15 cellular contexts compared by ENCODE assay signal in genomic region chr2:190340369-190340768, GRCh38. TPM values are rescaled to one million over a fixed set of nuclear protein-coding genes. Genes with fewer than 3 reads are reported as not detected.
DNase-seq lines count a peak whose midpoint lies in the region; ATAC-seq and TF ChIP-seq lines count a peak whose summit lies in the region.
"Had no signal": no experiment of that assay in that cellular context is flagged by ENCODE, and none has a peak within 500 bp of the region (broad histone marks: within the 10 kb centered on the region; RNA-seq: fewer than 3 reads in every experiment).

No MANE protein-coding gene starts in this region.

- H2BK120ac ChIP-seq in H9 (ENCODE audit: low read depth, low read length, poor library complexity, severe bottlenecking) = no peak overlapping the region

- no peak overlapping the region for H3K4ac ChIP-seq in H9 (ENCODE audit: low read depth, low read length)

- H3T11ph ChIP-seq in H9 (ENCODE audit: low read length) = no peak overlapping the region

- TF ChIP-seq CTCF in Calu3 (IDR thresholded peaks at IDR 0.05; ENCODE audit: unreplicated experiment) = no peak
- TF ChIP-seq CTCF in H9 (conservative IDR thresholded peaks at IDR 0.05) = no peak
- TF ChIP-seq CTCF in PC-3 (conservative IDR thresholded peaks at IDR 0.05; ENCODE audit: low read depth, low read length) = no peak
- no peak for TF ChIP-seq CTCF in fibroblast of pulmonary artery (IDR thresholded peaks at IDR 0.05; ENCODE audit: low read length, missing control alignments)

- H2BK12ac ChIP-seq in H9 (ENCODE audit: insufficient read length, low read depth, low read length) = no peak overlapping the region

- H3K27ac ChIP-seq in H9 (ENCODE audit: insufficient read length, low read depth, low read length) (no peak overlapping the region), PC-3 (ENCODE audit: low read length) (no peak overlapping the region)
- H3K27ac ChIP-seq: gastrocnemius medialis had no signal

- no peak overlapping the region for H4K5ac ChIP-seq in H9 (ENCODE audit: insufficient read length, low read depth, low read length)

- no peak for ATAC-seq in PC-3
- ATAC-seq in T-cell (replicated peaks in 1 of 4) = no peak
- ATAC-seq: gastrocnemius medialis, left ventricle myocardium superior had no signal

- H3K4me3 ChIP-seq in PC-3 (ENCODE audit: low read length) (no peak overlapping the region), fibroblast of pulmonary artery (replicated peaks; ENCODE audit: low read depth, low read length) (no peak overlapping the region)
- H3K4me3 ChIP-seq: gastrocnemius medialis had no signal

- no peaks in the 10 kb centered on the region for H3K9me3 ChIP-seq in H9 (ENCODE audit: control insufficient read depth, low read depth, low read length)
- no peaks in the 10 kb centered on the region for H3K9me3 ChIP-seq in PC-3 (ENCODE audit: low read length)
- H3K9me3 ChIP-seq: gastrocnemius medialis had no signal

- no peak overlapping the region for H2AFZ ChIP-seq in H9 (ENCODE audit: low read length)
- no peak overlapping the region for H2AFZ ChIP-seq in PC-3 (ENCODE audit: low read length)

- H3K4me1 Mint-ChIP-seq in Calu3 (ENCODE audit: low read depth, unreplicated experiment) (peaks cover 12% of the 10 kb centered on the region), H9 (peaks cover 15 to 18% of the 10 kb centered on the region in 2 experiments), T-cell (peaks cover 13 to 16% (median 16%) of the 10 kb centered on the region in 3 donors)
- H3K4me1 Mint-ChIP-seq in activated naive CD4-positive, alpha-beta T cell treated with anti-CD3 and anti-CD28 coated beads, Interleukin-2, amount 10 ng/mL, durations not matched to agents 7 days and 5 days = peaks cover 14% of the 10 kb centered on the region
- H3K4me1 Mint-ChIP-seq in activated T-helper 1 cell treated with anti-CD3 and anti-CD28 coated beads, Interleukin-12 subunit alpha, Interleukin-12 subunit beta, Interleukin-2, Interleukin-4 antibody, amounts not matched to agents 30 ng/mL and 10 ng/mL and 1 ng/mL, durations not matched to agents 14 hours and 24 hours and 36 hours (ENCODE audit: low read depth) = peaks cover 22% of the 10 kb centered on the region

- H3K27me3 Mint-ChIP-seq in Calu3 (ENCODE audit: unreplicated experiment) = no peaks in the 10 kb centered on the region
- H3K27me3 Mint-ChIP-seq in H9 (ENCODE audit: low read depth) = peaks cover 20% of the 10 kb centered on the region
- H3K27me3 Mint-ChIP-seq in T-cell = no peaks in the 10 kb centered on the region
- H3K27me3 Mint-ChIP-seq in activated naive CD4-positive, alpha-beta T cell treated with anti-CD3 and anti-CD28 coated beads, Interleukin-2, amount 10 ng/mL, durations not matched to agents 7 days and 5 days = peaks cover 27% of the 10 kb centered on the region
- peaks cover 24% of the 10 kb centered on the region for H3K27me3 Mint-ChIP-seq in activated T-helper 1 cell treated with anti-CD3 and anti-CD28 coated beads, Interleukin-12 subunit alpha, Interleukin-12 subunit beta, Interleukin-2, Interleukin-4 antibody, amounts not matched to agents 30 ng/mL and 10 ng/mL and 1 ng/mL, durations not matched to agents 14 hours and 24 hours and 36 hours (ENCODE audit: insufficient read depth)
- H3K27me3 Mint-ChIP-seq: central memory CD8-positive, alpha-beta T cell had no signal

- H2AK5ac ChIP-seq in H9 (ENCODE audit: insufficient read length, low read length) = no peak overlapping the region

- H4K8ac ChIP-seq in H9 (replicated peaks; ENCODE audit: insufficient read length, low read depth, low read length) = no peak overlapping the region

- H3K27me3 ChIP-seq in H9 (ENCODE audit: insufficient read depth, low read length) = no peaks in the 10 kb centered on the region
- H3K27me3 ChIP-seq in PC-3 (ENCODE audit: low read length) = no peaks in the 10 kb centered on the region
- H3K27me3 ChIP-seq: gastrocnemius medialis had no signal

- H3K23ac ChIP-seq in H9 (ENCODE audit: insufficient read length, low read depth, low read length) = no peak overlapping the region

- POLR2A ChIA-PET in PC-3 (lab: Charles Lee; ENCODE audit: unreplicated experiment) = no interaction called here
- POLR2A ChIA-PET in T-cell (lab: Charles Lee) = no interaction called here

- WGBS in H9 (ENCODE audit: extremely low coverage, insufficient read length, low lambda C conversion rate) = no CpG with 5 or more reads among the region's 2 CpGs

- H3K23me2 ChIP-seq in H9 (ENCODE audit: insufficient read length, low read depth, low read length, poor library complexity, severe bottlenecking) = peaks cover 6% of the 10 kb centered on the region

- H3F3A ChIP-seq in PC-3 (ENCODE audit: low read length, unreplicated experiment) = no peaks in the 10 kb centered on the region

- H3K4me1 ChIP-seq in H9 (ENCODE audit: insufficient read depth, low read length) (peaks cover 2% of the 10 kb centered on the region; the same call in 1 of the 2 replicates), PC-3 (ENCODE audit: insufficient read depth, low read length) (peaks cover 9% of the 10 kb centered on the region)

- H3K9ac ChIP-seq in H9 (ENCODE audit: extremely low read depth, insufficient read length, low read length) (no peak overlapping the region), PC-3 (ENCODE audit: low read length) (no peak overlapping the region)

- no peaks in the 10 kb centered on the region for H3K79me1 ChIP-seq in H9 (ENCODE audit: insufficient read depth, low read depth, low read length, poor library complexity, severe bottlenecking)

- no TSS peak for BruUV-seq in Calu3 (replicated peaks; lab: Mats Ljungman, UMichigan)
- BruUV-seq in PC-3 (replicated peaks; lab: Mats Ljungman, UMichigan) = no TSS peak

- intact Hi-C loops in Calu3 (cut with micrococcal nuclease; ENCODE audit: unreplicated experiment) = no loop called here
- intact Hi-C loops in PC-3 (cut with micrococcal nuclease) = no loop called here
- intact Hi-C loops in activated T-helper 1 cell treated with anti-CD3 and anti-CD28 coated beads, Interleukin-12 subunit alpha, Interleukin-12 subunit beta, Interleukin-2, Interleukin-4 antibody, amounts not matched to agents 30 ng/mL and 10 ng/mL and 1 ng/mL, durations not matched to agents 14 hours and 24 hours and 36 hours (cut with micrococcal nuclease) = loop anchor here (5.0 kb wide), 1 partner anchor 67 kb away; the partner anchor contains the start of gene MFSD6

- no peaks in the 10 kb centered on the region for H3K9me3 Mint-ChIP-seq in Calu3 (ENCODE audit: low read depth, unreplicated experiment)
- no peaks in the 10 kb centered on the region; a peak in 1 of 5 replicates for H3K9me3 Mint-ChIP-seq in H9
- H3K9me3 Mint-ChIP-seq in T-cell = no peaks in the 10 kb centered on the region
- H3K9me3 Mint-ChIP-seq in activated naive CD4-positive, alpha-beta T cell treated with anti-CD3 and anti-CD28 coated beads, Interleukin-2, amount 10 ng/mL, durations not matched to agents 7 days and 5 days = no peaks in the 10 kb centered on the region
- H3K9me3 Mint-ChIP-seq in activated T-helper 1 cell treated with anti-CD3 and anti-CD28 coated beads, Interleukin-12 subunit alpha, Interleukin-12 subunit beta, Interleukin-2, Interleukin-4 antibody, amounts not matched to agents 30 ng/mL and 10 ng/mL and 1 ng/mL, durations not matched to agents 14 hours and 24 hours and 36 hours = no peaks in the 10 kb centered on the region
- H3K9me3 Mint-ChIP-seq: activated CD4-positive, alpha-beta T cell treated with anti-CD3 and anti-CD28 coated beads, Interleukin-2, amount 10 ng/mL, durations not matched to agents 7 days and 5 days; central memory CD8-positive, alpha-beta T cell had no signal

- no peak overlapping the region for H2BK5ac ChIP-seq in H9 (ENCODE audit: insufficient read length, low read length)

- H3K79me2 ChIP-seq in H9 (ENCODE audit: insufficient read depth, low read length) (no peaks in the 10 kb centered on the region), PC-3 (ENCODE audit: low read length) (peaks cover 7% of the 10 kb centered on the region)

- H3K4me2 ChIP-seq in H9 (ENCODE audit: insufficient read depth, insufficient read length, low read length) (no peak overlapping the region), PC-3 (ENCODE audit: low read length) (no peak overlapping the region)

- CTCF ChIA-PET in Calu3 (lab: Charles Lee) = no interaction called here
- CTCF ChIA-PET in PC-3 (lab: Charles Lee) = no interaction called here
- CTCF ChIA-PET in T-cell (lab: Charles Lee) = interaction anchor here in 1 of 2 donors (0.5 to 1.0 kb wide), 2 partner anchors 20 to 220 kb away, joined by 3 to 4 read pairs; no protein-coding TSS in a partner anchor
- CTCF ChIA-PET in activated naive CD4-positive, alpha-beta T cell treated with anti-CD3 and anti-CD28 coated beads, Interleukin-2, amount 10 ng/mL, durations not matched to agents 7 days and 5 days (lab: Charles Lee) = no interaction called here

- no peaks in the 10 kb centered on the region for H3K9me2 ChIP-seq in PC-3 (replicated peaks; ENCODE audit: low read length)

- no peak overlapping the region for H3K18ac ChIP-seq in H9 (ENCODE audit: insufficient read length, low read depth, low read length)

- no peak overlapping the region for H3K56ac ChIP-seq in H9 (ENCODE audit: insufficient read length, low read depth, low read length)

- no peak overlapping the region for H3K14ac ChIP-seq in H9 (ENCODE audit: insufficient read depth, low read length)

- H2BK15ac ChIP-seq in H9 (ENCODE audit: low read depth, low read length) = no peak overlapping the region

- H3K36me3 Mint-ChIP-seq in Calu3 (ENCODE audit: insufficient read depth, unreplicated experiment) (peaks cover 20% of the 10 kb centered on the region), H9 (ENCODE audit: insufficient read depth in 1 of 3, low read depth in 3 of 3) (peaks cover 0 to 1% (median 0%) of the 10 kb centered on the region in 3 experiments; a peak in 1 of 7 replicates), T-cell (no peaks in the 10 kb centered on the region)
- no peaks in the 10 kb centered on the region for H3K36me3 Mint-ChIP-seq in activated naive CD4-positive, alpha-beta T cell treated with anti-CD3 and anti-CD28 coated beads, Interleukin-2, amount 10 ng/mL, durations not matched to agents 7 days and 5 days
- no peaks in the 10 kb centered on the region for H3K36me3 Mint-ChIP-seq in activated T-helper 1 cell treated with anti-CD3 and anti-CD28 coated beads, Interleukin-12 subunit alpha, Interleukin-12 subunit beta, Interleukin-2, Interleukin-4 antibody, amounts not matched to agents 30 ng/mL and 10 ng/mL and 1 ng/mL, durations not matched to agents 14 hours and 24 hours and 36 hours (ENCODE audit: low read depth)

- no peaks in the 10 kb centered on the region for H3K36me3 ChIP-seq in PC-3 (ENCODE audit: low read depth, low read length)
- H3K36me3 ChIP-seq: gastrocnemius medialis had no signal

- H2BK20ac ChIP-seq in H9 (ENCODE audit: low read depth, low read length, poor library complexity, severe bottlenecking) = no peak overlapping the region

- H3K27ac Mint-ChIP-seq in Calu3 (ENCODE audit: unreplicated experiment) (no peak overlapping the region), H9 (peak overlapping the region in 2 of 3 experiments; percentile 74 to 90; a peak in 3 of 7 replicates), T-cell (no peak overlapping the region)
- no peak overlapping the region for H3K27ac Mint-ChIP-seq in activated naive CD4-positive, alpha-beta T cell treated with anti-CD3 and anti-CD28 coated beads, Interleukin-2, amount 10 ng/mL, durations not matched to agents 7 days and 5 days
- H3K27ac Mint-ChIP-seq in activated T-helper 1 cell treated with anti-CD3 and anti-CD28 coated beads, Interleukin-12 subunit alpha, Interleukin-12 subunit beta, Interleukin-2, Interleukin-4 antibody, amounts not matched to agents 30 ng/mL and 10 ng/mL and 1 ng/mL, durations not matched to agents 14 hours and 24 hours and 36 hours = no peak overlapping the region
- H3K27ac Mint-ChIP-seq: activated CD4-positive, alpha-beta T cell treated with anti-CD3 and anti-CD28 coated beads, Interleukin-2, amount 10 ng/mL, durations not matched to agents 7 days and 5 days had no signal

- H4K91ac ChIP-seq in H9 (ENCODE audit: insufficient read length, low read depth, low read length) = no peak overlapping the region

- DNase-seq in Calu3 = peak; percentile 33
- peak; percentile 72 for DNase-seq in H9
- DNase-seq in PC-3 = peak; percentile 23
- peak; percentile 36 for DNase-seq in fibroblast of pulmonary artery (ENCODE audit: low read depth)
- no peak for DNase-seq in T-cell
- no peak for DNase-seq in activated naive CD4-positive, alpha-beta T cell treated with anti-CD3 and anti-CD28 coated beads, Interleukin-2, amount 10 ng/mL, durations not matched to agents 7 days and 5 days
- DNase-seq in activated T-helper 1 cell treated with anti-CD3 and anti-CD28 coated beads, Interleukin-12 subunit alpha, Interleukin-12 subunit beta, Interleukin-2, Interleukin-4 antibody, amounts not matched to agents 30 ng/mL and 10 ng/mL and 1 ng/mL, durations not matched to agents 14 hours and 24 hours and 36 hours (ENCODE audit: low spot score) = no peak
- DNase-seq: activated CD4-positive, alpha-beta T cell treated with anti-CD3 and anti-CD28 coated beads, Interleukin-2, amount 10 ng/mL, durations not matched to agents 7 days and 5 days; activated naive CD4-positive, alpha-beta T cell treated with Interleukin-2 at 50 U/mL for 16 hours; DMS79; gastrocnemius medialis; left ventricle myocardium superior; NCI-H1048; SIG-M5 had no signal

- H4K20me1 ChIP-seq in H9 (ENCODE audit: control insufficient read depth, insufficient read depth, insufficient read length) = no peaks in the 10 kb centered on the region
- H4K20me1 ChIP-seq in PC-3 (ENCODE audit: low read length) = no peaks in the 10 kb centered on the region

- H3K4me3 Mint-ChIP-seq in Calu3 (ENCODE audit: low read depth, unreplicated experiment) = no peak overlapping the region
- peak overlapping the region in 1 of 2 experiments; percentile 60; a peak in 1 of 5 replicates for H3K4me3 Mint-ChIP-seq in H9
- H3K4me3 Mint-ChIP-seq in T-cell = no peak overlapping the region
- no peak overlapping the region for H3K4me3 Mint-ChIP-seq in activated naive CD4-positive, alpha-beta T cell treated with anti-CD3 and anti-CD28 coated beads, Interleukin-2, amount 10 ng/mL, durations not matched to agents 7 days and 5 days
- H3K4me3 Mint-ChIP-seq in activated T-helper 1 cell treated with anti-CD3 and anti-CD28 coated beads, Interleukin-12 subunit alpha, Interleukin-12 subunit beta, Interleukin-2, Interleukin-4 antibody, amounts not matched to agents 30 ng/mL and 10 ng/mL and 1 ng/mL, durations not matched to agents 14 hours and 24 hours and 36 hours = no peak overlapping the region
- H3K4me3 Mint-ChIP-seq: activated CD4-positive, alpha-beta T cell treated with anti-CD3 and anti-CD28 coated beads, Interleukin-2, amount 10 ng/mL, durations not matched to agents 7 days and 5 days; central memory CD8-positive, alpha-beta T cell had no signal

RNA-seq across cellular contexts. Expression of gene INPP1, which starts 3.0 kb away (rescaled TPM):
- total RNA-seq in Calu3 (2022) (23.1 and 30.1 TPM in 2 replicates), H9 (2021) (3.0 and 4.3 TPM in 2 replicates), PC-3 (2014; rRNA removed) (4.0 and 5.6 TPM in 2 replicates), T-cell (1 to 10 TPM; 2.1 to 7.1 (median 2.9) TPM)
- total RNA-seq in activated T-helper 1 cell treated with anti-CD3 and anti-CD28 coated beads, Interleukin-12 subunit alpha, Interleukin-12 subunit beta, Interleukin-2, Interleukin-4 antibody, amounts not matched to agents 30 ng/mL and 10 ng/mL and 1 ng/mL, durations not matched to agents 14 hours and 24 hours and 36 hours = 7.7 and 9.8 TPM in 2 replicates

RNA-seq across cellular contexts. Expression of gene HIBCH, which starts 20.7 kb away (rescaled TPM):
- total RNA-seq in Calu3 (2022) (35.1 and 44.6 TPM in 2 replicates), H9 (2021) (25.5 and 28.0 TPM in 2 replicates), PC-3 (2014; rRNA removed) (8.1 and 12.0 TPM in 2 replicates), T-cell (10 to 100 TPM; 15.5 to 19.8 (median 19.4) TPM)
- total RNA-seq in activated T-helper 1 cell treated with anti-CD3 and anti-CD28 coated beads, Interleukin-12 subunit alpha, Interleukin-12 subunit beta, Interleukin-2, Interleukin-4 antibody, amounts not matched to agents 30 ng/mL and 10 ng/mL and 1 ng/mL, durations not matched to agents 14 hours and 24 hours and 36 hours = 24.6 and 27.1 TPM in 2 replicates

Comparison
In these comparisons a context has a peak if more than half of its experiments do, and no peak if none do; other contexts are left out.
1. DNase-seq: peak in Calu3 (single experiment), H9 (single experiment), PC-3 (single experiment) and fibroblast of pulmonary artery (single experiment); none in T-cell (0 of 34), activated naive CD4-positive, alpha-beta T cell treated with anti-CD3 and anti-CD28 coated beads, Interleukin-2, amount 10 ng/mL, durations not matched to agents 7 days and 5 days (single experiment) and activated T-helper 1 cell treated with anti-CD3 and anti-CD28 coated beads, Interleukin-12 subunit alpha, Interleukin-12 subunit beta, Interleukin-2, Interleukin-4 antibody, amounts not matched to agents 30 ng/mL and 10 ng/mL and 1 ng/mL, durations not matched to agents 14 hours and 24 hours and 36 hours (single experiment).
2. H3K27ac Mint-ChIP-seq: peak in H9 (2 of 3); none in Calu3 (single experiment), T-cell (0 of 2), activated naive CD4-positive, alpha-beta T cell treated with anti-CD3 and anti-CD28 coated beads, Interleukin-2, amount 10 ng/mL, durations not matched to agents 7 days and 5 days (single experiment) and activated T-helper 1 cell treated with anti-CD3 and anti-CD28 coated beads, Interleukin-12 subunit alpha, Interleukin-12 subunit beta, Interleukin-2, Interleukin-4 antibody, amounts not matched to agents 30 ng/mL and 10 ng/mL and 1 ng/mL, durations not matched to agents 14 hours and 24 hours and 36 hours (single experiment).